1 cellular context compared by ENCODE assay signal in the genomic region with DNA sequence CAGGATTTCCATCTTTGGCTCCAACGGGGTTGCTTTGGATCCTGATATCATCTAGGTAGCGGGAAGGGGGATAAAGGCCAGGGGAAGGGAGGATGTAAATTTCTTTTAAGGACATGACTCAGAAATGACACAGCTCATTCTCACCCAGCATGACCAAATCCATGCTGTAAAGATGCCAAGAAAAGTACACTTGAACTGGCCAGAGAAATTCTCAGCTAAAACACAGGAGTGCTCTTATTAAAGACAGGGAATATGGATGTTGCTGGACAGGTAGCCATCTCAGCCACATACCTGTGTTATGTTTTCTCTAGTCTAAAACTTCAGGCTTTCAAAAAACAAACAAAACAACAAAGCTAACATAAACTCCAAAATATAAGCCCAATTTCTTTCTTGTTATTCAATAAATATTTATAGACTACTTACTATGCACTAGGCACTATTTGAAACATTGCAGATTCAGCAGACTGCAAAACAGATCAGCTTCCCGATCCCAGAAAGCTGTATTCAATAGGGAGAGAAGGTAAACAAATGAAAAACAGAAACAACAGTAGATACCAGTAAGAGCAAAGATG.
TF ChIP-seq lines count a peak whose summit lies in the region.

No MANE protein-coding gene starts in this region.

TF ChIP-seq in K562, 482 proteins besides CTCF, POLR2A, EP300 and RAD21 (continued from another document and continues in another):
- TF ChIP-seq, protein P1, sequence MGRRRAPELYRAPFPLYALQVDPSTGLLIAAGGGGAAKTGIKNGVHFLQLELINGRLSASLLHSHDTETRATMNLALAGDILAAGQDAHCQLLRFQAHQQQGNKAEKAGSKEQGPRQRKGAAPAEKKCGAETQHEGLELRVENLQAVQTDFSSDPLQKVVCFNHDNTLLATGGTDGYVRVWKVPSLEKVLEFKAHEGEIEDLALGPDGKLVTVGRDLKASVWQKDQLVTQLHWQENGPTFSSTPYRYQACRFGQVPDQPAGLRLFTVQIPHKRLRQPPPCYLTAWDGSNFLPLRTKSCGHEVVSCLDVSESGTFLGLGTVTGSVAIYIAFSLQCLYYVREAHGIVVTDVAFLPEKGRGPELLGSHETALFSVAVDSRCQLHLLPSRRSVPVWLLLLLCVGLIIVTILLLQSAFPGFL (CRISPR knock-in tag; IDR thresholded peaks at IDR 0.05) = no peak
- TF ChIP-seq WHSC1 (IDR thresholded peaks at IDR 0.05; ENCODE audit: low read length) (no peak), FOXO4 (CRISPR knock-in tag; IDR thresholded peaks at IDR 0.05) (no peak), SRSF7 (optimal IDR thresholded peaks at IDR 0.05; ENCODE audit: low read depth, low read length) (no peak), SOX6 (IDR thresholded peaks at IDR 0.05) (peak; percentile 82), EHMT2 (IDR thresholded peaks at IDR 0.05) (peak; percentile 40; the same call in 1 of the 2 replicates), ZNF699 (CRISPR knock-in tag; IDR thresholded peaks at IDR 0.05; ENCODE audit: insufficient replicate concordance) (no peak), ZNF830 (CRISPR knock-in tag; IDR thresholded peaks at IDR 0.05) (no peak), ARNT (IDR thresholded peaks at IDR 0.05) (no peak; a peak in 1 of 4 replicates), ATF7 (IDR thresholded peaks at IDR 0.05) (peak; percentile 90), MLX (CRISPR knock-in tag; conservative IDR thresholded peaks at IDR 0.05) (no peak), ZNF695 (CRISPR knock-in tag; IDR thresholded peaks at IDR 0.05) (no peak), ZBED1 (IDR thresholded peaks at IDR 0.05) (no peak), SMAD2 (IDR thresholded peaks at IDR 0.05; ENCODE audit: low read depth, low read length) (no peak), TFE3 (CRISPR knock-in tag; IDR thresholded peaks at IDR 0.05) (no peak), ZNF146 (CRISPR knock-in tag; IDR thresholded peaks at IDR 0.05; ENCODE audit: unreplicated experiment) (no peak), ZNF561 (CRISPR knock-in tag; conservative IDR thresholded peaks at IDR 0.05) (no peak), SMAD4 (CRISPR knock-in tag; conservative IDR thresholded peaks at IDR 0.05) (peak; percentile 28), KLF6 (CRISPR knock-in tag; IDR thresholded peaks at IDR 0.05; ENCODE audit: borderline replicate concordance) (no peak), HINFP (tag; conservative IDR thresholded peaks at IDR 0.05; ENCODE audit: low read depth) (no peak), CBX2 (IDR thresholded peaks at IDR 0.05; ENCODE audit: insufficient read depth, low read length, poor library complexity, severe bottlenecking) (no peak), PML (IDR thresholded peaks at IDR 0.05; ENCODE audit: low read length) (no peak), ZFP91 (CRISPR knock-in tag; IDR thresholded peaks at IDR 0.05) (no peak), GATA2 (CRISPR knock-in tag; IDR thresholded peaks at IDR 0.05) (peak; percentile 88), RBFOX2 (IDR thresholded peaks at IDR 0.05; ENCODE audit: low read depth, low read length) (no peak), ZFX (CRISPR knock-in tag; IDR thresholded peaks at IDR 0.05) (no peak), NFE2 (IDR thresholded peaks at IDR 0.05; ENCODE audit: low read depth) (peak; percentile 99), TCF7 (IDR thresholded peaks at IDR 0.05; ENCODE audit: borderline replicate concordance) (no peak), ZNF436 (CRISPR knock-in tag; IDR thresholded peaks at IDR 0.05) (no peak), ETS2 (tag; IDR thresholded peaks at IDR 0.05; ENCODE audit: borderline replicate concordance, poor library complexity, severe bottlenecking) (no peak), GATAD2B (IDR thresholded peaks at IDR 0.05; ENCODE audit: borderline replicate concordance) (peak; percentile 78; the same call in 1 of the 2 replicates), MXI1 (IDR thresholded peaks at IDR 0.05; ENCODE audit: low read depth, low read length) (no peak), E2F6 (IDR thresholded peaks at IDR 0.05; ENCODE audit: borderline replicate concordance in 1 of 2, extremely low read depth in 1 of 2, insufficient read depth in 1 of 2, insufficient read length in 1 of 2, low read depth in 1 of 2, low read length in 1 of 2, poor library complexity in 1 of 2, severe bottlenecking in 1 of 2) (no peak), CC2D1A (IDR thresholded peaks at IDR 0.05) (no peak), ZEB2 (IDR thresholded peaks at IDR 0.05) (peak; percentile 87), RBM34 (IDR thresholded peaks at IDR 0.05; ENCODE audit: borderline replicate concordance, insufficient read depth, low read length) (no peak), ZNF23 (CRISPR knock-in tag; IDR thresholded peaks at IDR 0.05) (no peak), CHCHD3 (CRISPR knock-in tag; IDR thresholded peaks at IDR 0.05) (no peak), ZNF551 (CRISPR knock-in tag; IDR thresholded peaks at IDR 0.05) (no peak), HMG20A (CRISPR knock-in tag; conservative IDR thresholded peaks at IDR 0.05) (no peak), RBM22 (IDR thresholded peaks at IDR 0.05; ENCODE audit: low read depth, low read length, poor library complexity, severe bottlenecking) (no peak), ZNF12 (CRISPR knock-in tag; IDR thresholded peaks at IDR 0.05) (no peak)
- TF ChIP-seq, protein P2, sequence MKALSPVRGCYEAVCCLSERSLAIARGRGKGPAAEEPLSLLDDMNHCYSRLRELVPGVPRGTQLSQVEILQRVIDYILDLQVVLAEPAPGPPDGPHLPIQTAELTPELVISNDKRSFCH (CRISPR knock-in tag; IDR thresholded peaks at IDR 0.05) = no peak
- TF ChIP-seq, protein P2 (tag; IDR thresholded peaks at IDR 0.05) = no peak
- TF ChIP-seq, protein P3, sequence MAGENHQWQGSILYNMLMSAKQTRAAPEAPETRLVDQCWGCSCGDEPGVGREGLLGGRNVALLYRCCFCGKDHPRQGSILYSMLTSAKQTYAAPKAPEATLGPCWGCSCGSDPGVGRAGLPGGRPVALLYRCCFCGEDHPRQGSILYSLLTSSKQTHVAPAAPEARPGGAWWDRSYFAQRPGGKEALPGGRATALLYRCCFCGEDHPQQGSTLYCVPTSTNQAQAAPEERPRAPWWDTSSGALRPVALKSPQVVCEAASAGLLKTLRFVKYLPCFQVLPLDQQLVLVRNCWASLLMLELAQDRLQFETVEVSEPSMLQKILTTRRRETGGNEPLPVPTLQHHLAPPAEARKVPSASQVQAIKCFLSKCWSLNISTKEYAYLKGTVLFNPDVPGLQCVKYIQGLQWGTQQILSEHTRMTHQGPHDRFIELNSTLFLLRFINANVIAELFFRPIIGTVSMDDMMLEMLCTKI (IDR thresholded peaks at IDR 0.05; ENCODE audit: partially characterized antibody) = no peak
- TF ChIP-seq, protein P4, sequence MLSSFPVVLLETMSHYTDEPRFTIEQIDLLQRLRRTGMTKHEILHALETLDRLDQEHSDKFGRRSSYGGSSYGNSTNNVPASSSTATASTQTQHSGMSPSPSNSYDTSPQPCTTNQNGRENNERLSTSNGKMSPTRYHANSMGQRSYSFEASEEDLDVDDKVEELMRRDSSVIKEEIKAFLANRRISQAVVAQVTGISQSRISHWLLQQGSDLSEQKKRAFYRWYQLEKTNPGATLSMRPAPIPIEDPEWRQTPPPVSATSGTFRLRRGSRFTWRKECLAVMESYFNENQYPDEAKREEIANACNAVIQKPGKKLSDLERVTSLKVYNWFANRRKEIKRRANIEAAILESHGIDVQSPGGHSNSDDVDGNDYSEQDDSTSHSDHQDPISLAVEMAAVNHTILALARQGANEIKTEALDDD (IDR thresholded peaks at IDR 0.05) = no peak
- TF ChIP-seq, protein P5, sequence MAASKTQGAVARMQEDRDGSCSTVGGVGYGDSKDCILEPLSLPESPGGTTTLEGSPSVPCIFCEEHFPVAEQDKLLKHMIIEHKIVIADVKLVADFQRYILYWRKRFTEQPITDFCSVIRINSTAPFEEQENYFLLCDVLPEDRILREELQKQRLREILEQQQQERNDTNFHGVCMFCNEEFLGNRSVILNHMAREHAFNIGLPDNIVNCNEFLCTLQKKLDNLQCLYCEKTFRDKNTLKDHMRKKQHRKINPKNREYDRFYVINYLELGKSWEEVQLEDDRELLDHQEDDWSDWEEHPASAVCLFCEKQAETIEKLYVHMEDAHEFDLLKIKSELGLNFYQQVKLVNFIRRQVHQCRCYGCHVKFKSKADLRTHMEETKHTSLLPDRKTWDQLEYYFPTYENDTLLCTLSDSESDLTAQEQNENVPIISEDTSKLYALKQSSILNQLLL (CRISPR knock-in tag; IDR thresholded peaks at IDR 0.05; ENCODE audit: borderline replicate concordance) = no peak
- TF ChIP-seq, protein P6, sequence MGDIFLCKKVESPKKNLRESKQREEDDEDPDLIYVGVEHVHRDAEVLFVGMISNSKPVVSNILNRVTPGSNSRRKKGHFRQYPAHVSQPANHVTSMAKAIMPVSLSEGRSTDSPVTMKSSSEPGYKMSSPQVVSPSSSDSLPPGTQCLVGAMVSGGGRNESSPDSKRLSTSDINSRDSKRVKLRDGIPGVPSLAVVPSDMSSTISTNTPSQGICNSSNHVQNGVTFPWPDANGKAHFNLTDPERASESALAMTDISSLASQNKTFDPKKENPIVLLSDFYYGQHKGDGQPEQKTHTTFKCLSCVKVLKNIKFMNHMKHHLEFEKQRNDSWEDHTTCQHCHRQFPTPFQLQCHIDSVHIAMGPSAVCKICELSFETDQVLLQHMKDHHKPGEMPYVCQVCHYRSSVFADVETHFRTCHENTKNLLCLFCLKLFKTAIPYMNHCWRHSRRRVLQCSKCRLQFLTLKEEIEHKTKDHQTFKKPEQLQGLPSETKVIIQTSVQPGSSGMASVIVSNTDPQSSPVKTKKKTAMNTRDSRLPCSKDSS (IDR thresholded peaks at IDR 0.05; ENCODE audit: low read depth, partially characterized antibody) = no peak
- TF ChIP-seq, protein P7, sequence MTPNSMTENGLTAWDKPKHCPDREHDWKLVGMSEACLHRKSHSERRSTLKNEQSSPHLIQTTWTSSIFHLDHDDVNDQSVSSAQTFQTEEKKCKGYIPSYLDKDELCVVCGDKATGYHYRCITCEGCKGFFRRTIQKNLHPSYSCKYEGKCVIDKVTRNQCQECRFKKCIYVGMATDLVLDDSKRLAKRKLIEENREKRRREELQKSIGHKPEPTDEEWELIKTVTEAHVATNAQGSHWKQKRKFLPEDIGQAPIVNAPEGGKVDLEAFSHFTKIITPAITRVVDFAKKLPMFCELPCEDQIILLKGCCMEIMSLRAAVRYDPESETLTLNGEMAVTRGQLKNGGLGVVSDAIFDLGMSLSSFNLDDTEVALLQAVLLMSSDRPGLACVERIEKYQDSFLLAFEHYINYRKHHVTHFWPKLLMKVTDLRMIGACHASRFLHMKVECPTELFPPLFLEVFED (CRISPR knock-in tag; conservative IDR thresholded peaks at IDR 0.05) = peak; percentile 68; the same call in 1 of the 2 replicates
